1 cellular context compared by ENCODE assay signal in genomic region chr22:31431950-31432349, GRCh38.
A peak's percentile ranks its signal among the peaks of the same experiment; 100 is the strongest.
TF ChIP-seq lines count a peak whose summit lies in the region.

No MANE protein-coding gene starts in this region.

TF ChIP-seq in HepG2, 621 proteins besides CTCF, POLR2A, EP300 and RAD21 (continues in another document):
- TF ChIP-seq SRY (CRISPR knock-in tag; IDR thresholded peaks at IDR 0.05) (no peak), RARA (CRISPR knock-in tag; IDR thresholded peaks at IDR 0.05) (peak; percentile 72), ZEB1 (IDR thresholded peaks at IDR 0.05; ENCODE audit: insufficient replicate concordance, low read depth) (no peak), PBX3 (CRISPR knock-in tag; IDR thresholded peaks at IDR 0.05; ENCODE audit: borderline replicate concordance) (no peak), ZNF740 (CRISPR knock-in tag; IDR thresholded peaks at IDR 0.05) (no peak), TERF1 (CRISPR knock-in tag; IDR thresholded peaks at IDR 0.05) (no peak), MZF1 (CRISPR knock-in tag; IDR thresholded peaks at IDR 0.05; ENCODE audit: borderline replicate concordance) (no peak), FUBP1 (CRISPR knock-in tag; IDR thresholded peaks at IDR 0.05; ENCODE audit: borderline replicate concordance) (no peak), GATAD2A (CRISPR knock-in tag; IDR thresholded peaks at IDR 0.05) (peak; percentile 44; the same call in 1 of the 2 replicates), MBNL3 (CRISPR knock-in tag; conservative IDR thresholded peaks at IDR 0.05) (no peak), NR2F1 (CRISPR knock-in tag; IDR thresholded peaks at IDR 0.05) (no peak), ZNF850 (CRISPR knock-in tag; conservative IDR thresholded peaks at IDR 0.05) (no peak), SP5 (CRISPR knock-in tag; IDR thresholded peaks at IDR 0.05; ENCODE audit: borderline replicate concordance, low read depth) (peak; percentile 32; the same call in 1 of the 2 replicates), ZNF784 (CRISPR knock-in tag; IDR thresholded peaks at IDR 0.05; ENCODE audit: borderline replicate concordance) (no peak), ZNF362 (CRISPR knock-in tag; IDR thresholded peaks at IDR 0.05; ENCODE audit: borderline replicate concordance) (peak; percentile 85), ZNF232 (CRISPR knock-in tag; IDR thresholded peaks at IDR 0.05; ENCODE audit: borderline replicate concordance) (no peak), CEBPG (CRISPR knock-in tag; IDR thresholded peaks at IDR 0.05) (peak; percentile 84), NCOA5 (CRISPR knock-in tag; IDR thresholded peaks at IDR 0.05) (no peak), KDM1A (CRISPR knock-in tag; IDR thresholded peaks at IDR 0.05) (no peak), ZNF724P (CRISPR knock-in tag; IDR thresholded peaks at IDR 0.05; ENCODE audit: borderline replicate concordance) (no peak), PLSCR1 (CRISPR knock-in tag; IDR thresholded peaks at IDR 0.05; ENCODE audit: borderline replicate concordance) (no peak), MTF1 (CRISPR knock-in tag; IDR thresholded peaks at IDR 0.05) (no peak), HNRNPH1 (optimal IDR thresholded peaks at IDR 0.05; ENCODE audit: low read depth, low read length) (no peak), TBL1XR1 (IDR thresholded peaks at IDR 0.05; ENCODE audit: borderline replicate concordance, low read length, partially characterized antibody) (no peak), FOXA3 (CRISPR knock-in tag; IDR thresholded peaks at IDR 0.05) (no peak), POGK (CRISPR knock-in tag; conservative IDR thresholded peaks at IDR 0.05) (no peak), SOX13 (IDR thresholded peaks at IDR 0.05) (no peak), SOX13 (CRISPR knock-in tag; conservative IDR thresholded peaks at IDR 0.05 in 1 of 2, IDR thresholded peaks at IDR 0.05 in 1 of 2) (0 out of 4 replicates have a peak, but pooled peaks of 1 of the 2 experiments have one; percentile 21), TEAD3 (CRISPR knock-in tag; optimal IDR thresholded peaks at IDR 0.05; ENCODE audit: borderline replicate concordance) (no peak), NCOA2 (CRISPR knock-in tag; IDR thresholded peaks at IDR 0.05) (0 out of 2 replicates have a peak, but pooled peaks have one; percentile 12), CHCHD3 (CRISPR knock-in tag; IDR thresholded peaks at IDR 0.05) (no peak), ARID5B (CRISPR knock-in tag; IDR thresholded peaks at IDR 0.05) (0 out of 2 replicates have a peak, but pooled peaks have one; percentile 12), ZNF547 (CRISPR knock-in tag; IDR thresholded peaks at IDR 0.05) (no peak), PAXIP1 (CRISPR knock-in tag; conservative IDR thresholded peaks at IDR 0.05) (0 out of 2 replicates have a peak, but pooled peaks have one; percentile 43), FLYWCH1 (CRISPR knock-in tag; IDR thresholded peaks at IDR 0.05) (no peak), ZNF674 (CRISPR knock-in tag; IDR thresholded peaks at IDR 0.05; ENCODE audit: low read depth) (no peak), CEBPB (IDR thresholded peaks at IDR 0.05; ENCODE audit: borderline replicate concordance, low read depth, low read length) (peak; percentile 76), BRF2 (CRISPR knock-in tag; IDR thresholded peaks at IDR 0.05) (no peak)
